In genomic region chr10:132314336-132314735, GRCh38 we compare ENCODE assay signal across 10 cellular contexts.
"Had no signal": no experiment of that assay in that cellular context is flagged by ENCODE, and none has a peak within 500 bp of the region (broad histone marks: within the 10 kb centered on the region; RNA-seq: fewer than 3 reads in every experiment).

No MANE protein-coding gene starts in this region.

- H3K4me2 ChIP-seq: GM23338, KMS-11 had no signal

- DNase-seq: H9, HCEC 1CT, HFFc6, IMR-90, KBM-7 had no signal

- H3K9ac ChIP-seq: KMS-11 had no signal

- H3K9me3 Mint-ChIP-seq: GM23338 had no signal

- FAIRE-seq: H1, H54 had no signal

- H3K27ac Mint-ChIP-seq: GM23338, H9, HFFc6 had no signal

- H3K4me3 Mint-ChIP-seq: GM23338, H9, HFFc6 had no signal

- H3K4me3 ChIP-seq: GM23338 had no signal

- ATAC-seq: GM23338 had no signal

- H3K27ac ChIP-seq: HL-60, KMS-11 had no signal

- H2AFZ ChIP-seq: GM23338 had no signal
